Comparison of ENCODE assay signal across 30 cellular contexts in genomic region chr13:89796196-89796595, GRCh38.
"Had no signal": no experiment of that assay in that cellular context is flagged by ENCODE, and none has a peak within 500 bp of the region (broad histone marks: within the 10 kb centered on the region; RNA-seq: fewer than 3 reads in every experiment).

No MANE protein-coding gene starts in this region.

- H3K36me3 ChIP-seq: adrenal gland, neural progenitor cell, right atrium auricular region, vagina had no signal

- ATAC-seq: activated CD4-positive, alpha-beta T cell treated with anti-CD3 and anti-CD28 coated beads for 36 hours; activated CD8-positive, alpha-beta memory T cell treated with anti-CD3 and anti-CD28 coated beads, Interleukin-2, amount 10 ng/mL, durations not matched to agents 7 days and 5 days; activated CD8-positive, alpha-beta T cell treated with anti-CD3 and anti-CD28 coated beads, Interleukin-2, amount 10 ng/mL, durations not matched to agents 7 days and 5 days; activated T-cell treated with anti-CD3 and anti-CD28 coated beads, Interleukin-2, amount 50 U/mL, for 72 hours; esophagus mucosa; naive thymus-derived CD8-positive, alpha-beta T cell; stimulated activated memory B cell treated with anti-CD40 and anti-IgM and Interleukin-4, amounts not matched to agents 10 μg/mL and 1 μg/mL and 100 μg/mL, for 72 hours; stimulated activated naive CD8-positive, alpha-beta T cell treated with anti-CD3 and anti-CD28 coated beads, Interleukin-15, amount 100 ng/mL, for 72 hours had no signal

- H3K9ac ChIP-seq: neural progenitor cell, parathyroid adenoma had no signal

- H3K4me2 ChIP-seq: neural progenitor cell, smooth muscle cell had no signal

- H3K27me3 ChIP-seq: adrenal gland, neural progenitor cell, right atrium auricular region, vagina had no signal

- H3K27ac ChIP-seq: adrenal gland, neural progenitor cell, parathyroid adenoma, right atrium auricular region, vagina had no signal

- DNase-seq: activated CD4-positive, alpha-beta T cell treated with anti-CD3 and anti-CD28 coated beads for 36 hours; activated CD4-positive, CD25-positive, alpha-beta regulatory T cell; activated CD8-positive, alpha-beta memory T cell treated with anti-CD3 and anti-CD28 coated beads, Interleukin-2, amount 10 ng/mL, durations not matched to agents 7 days and 5 days; activated CD8-positive, alpha-beta T cell treated with anti-CD3 and anti-CD28 coated beads, Interleukin-2, amount 10 ng/mL, durations not matched to agents 7 days and 5 days; activated effector memory CD4-positive, alpha-beta T cell treated with Interleukin-2 at 50 U/mL for 16 hours; activated naive CD4-positive, alpha-beta T cell treated with anti-CD3 and anti-CD28 coated beads for 36 hours; activated naive CD8-positive, alpha-beta T cell treated with anti-CD3 and anti-CD28 coated beads for 36 hours; activated T-cell treated with anti-CD3 and anti-CD28 coated beads for 4 hours; activated T-cell treated with anti-CD3 and anti-CD28 coated beads, Interleukin-2, amount 50 U/mL, for 72 hours; adrenal gland; aorta; caudate nucleus; foreskin fibroblast; head of caudate nucleus; mesenchymal stem cell; naive thymus-derived CD8-positive, alpha-beta T cell; occipital lobe; stimulated activated CD4-positive, alpha-beta T cell treated with anti-CD3 and anti-CD28 coated beads, Interleukin-1b, Interleukin-23, amount 100 ng/mL, for 48 hours; stimulated activated CD4-positive, alpha-beta T cell treated with anti-CD3 and anti-CD28 coated beads, Interleukin-4, amount 100 ng/mL, for 4 hours; stimulated activated CD8-positive, alpha-beta memory T cell treated with anti-CD3 and anti-CD28 coated beads, Interleukin-4, amount 100 ng/mL, for 48 hours; stimulated activated naive CD8-positive, alpha-beta T cell treated with anti-CD3 and anti-CD28 coated beads, Interleukin-15, amount 100 ng/mL, for 72 hours; substantia nigra had no signal

- H3K79me2 ChIP-seq: parathyroid adenoma had no signal

- H2AFZ ChIP-seq: neural progenitor cell, parathyroid adenoma had no signal

- FAIRE-seq: endothelial cell of umbilical vein had no signal

- H3K9me3 ChIP-seq: adrenal gland, right atrium auricular region, vagina had no signal

- H3K4me3 ChIP-seq: adrenal gland, neural progenitor cell, right atrium auricular region, smooth muscle cell, vagina had no signal

- H3K4me1 ChIP-seq: adrenal gland, neural progenitor cell, parathyroid adenoma, right atrium auricular region, vagina had no signal
